In the genomic region with DNA sequence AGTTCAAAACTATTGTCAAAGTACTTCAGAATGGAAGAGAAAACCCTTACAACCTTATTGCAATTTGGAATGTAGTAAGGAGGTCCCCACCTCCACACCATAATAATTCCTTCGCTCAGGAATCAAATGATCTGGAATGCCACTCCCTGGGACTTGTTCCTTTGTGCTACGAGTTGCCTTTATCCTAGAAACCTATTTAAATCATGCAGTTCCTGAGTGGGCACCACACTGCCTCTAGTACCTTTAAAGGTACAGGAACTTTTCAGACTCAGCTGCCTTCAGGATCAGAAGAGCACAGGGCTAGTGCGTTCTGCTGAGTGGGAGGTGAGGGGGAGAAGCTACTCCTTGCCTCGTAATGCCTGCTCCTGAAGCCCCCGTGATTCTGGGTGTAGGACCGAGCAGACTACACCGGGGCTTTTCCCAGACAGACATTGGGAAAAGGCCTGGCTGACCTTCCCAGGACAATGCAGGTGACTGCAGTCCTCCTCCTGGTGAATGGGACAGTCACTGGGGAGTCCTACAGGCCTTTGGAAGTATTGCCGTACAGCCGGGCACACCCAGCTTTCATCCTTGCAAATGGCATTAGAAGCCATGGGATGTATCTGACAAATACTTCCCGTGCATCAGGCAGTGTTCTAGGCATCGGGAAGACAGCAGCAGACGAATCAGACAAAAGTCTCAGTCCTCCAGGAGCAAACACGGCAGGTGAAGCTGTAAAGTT, we compare ENCODE assay signal across 15 cellular contexts. TPM values are rescaled to one million over a fixed set of nuclear protein-coding genes. Genes with fewer than 3 reads are reported as not detected.
A peak's percentile ranks its signal among the peaks of the same experiment; 100 is the strongest.
DNase-seq lines count a peak whose midpoint lies in the region; ATAC-seq, FAIRE-seq and TF ChIP-seq lines count a peak whose summit lies in the region.
"Had no signal": no experiment of that assay in that cellular context is flagged by ENCODE, and none has a peak within 500 bp of the region (broad histone marks: within the 10 kb centered on the region; RNA-seq: fewer than 3 reads in every experiment).

No MANE protein-coding gene starts in this region.

- intact Hi-C loops in CD14-positive monocyte (cut with micrococcal nuclease), result no loop called here

- H3K27me3 Mint-ChIP-seq in CD14-positive monocyte (ENCODE audit: low read depth in 3 of 3), result peaks cover 39 to 63% (median 59%) of the 10 kb centered on the region in 3 donors

- H3K36me3 Mint-ChIP-seq in CD14-positive monocyte, result no peaks in the 10 kb centered on the region
- H3K36me3 Mint-ChIP-seq: CD8-positive, alpha-beta T cell; IgD-negative memory B cell; natural killer cell had no signal

- H3K36me3 ChIP-seq in bronchial epithelial cell (ENCODE audit: control insufficient read depth, insufficient read depth, low read length), result no peaks in the 10 kb centered on the region
- H3K36me3 ChIP-seq: SJCRH30 had no signal

- peaks cover 12% of the 10 kb centered on the region for H3K27me3 ChIP-seq in bronchial epithelial cell (ENCODE audit: control insufficient read depth, insufficient read depth, low read length)
- H3K27me3 ChIP-seq: SJCRH30 had no signal

- no peak overlapping the region for H3K4me3 ChIP-seq in bronchial epithelial cell (ENCODE audit: low read depth, low read length)
- H3K4me3 ChIP-seq: SJCRH30 had no signal

- DNase-seq in CD14-positive monocyte (ENCODE audit: low spot score), result no peak
- peak; percentile 60 for DNase-seq in HT-29 (ENCODE audit: low spot score)
- DNase-seq in bronchial epithelial cell (ENCODE audit: low read depth), result no peak
- DNase-seq in left lobe of liver (ENCODE audit: low spot score), result no peak
- no peak for DNase-seq in amniotic stem cell (lab: John Stamatoyannopoulos, UW)
- no peak for DNase-seq in ACHN
- DNase-seq: CD8-positive, alpha-beta T cell; effector CD4-positive, alpha-beta T cell; left ventricle myocardium superior; natural killer cell; NCI-H1436 treated with DMSO at 0.1 percent for 48 hours; SJCRH30 had no signal

- FAIRE-seq in bronchial epithelial cell (lab: Jason Lieb, UNC), result no peak

- peak; percentile 70 for ATAC-seq in left lobe of liver
- no peak for ATAC-seq in activated CD4-positive, CD25-positive, alpha-beta regulatory T cell treated with anti-CD3 and anti-CD28 coated beads, Interleukin-2, amount 50 U/mL, for 24 hours
- no peak for ATAC-seq in GM18858 (IDR thresholded peaks at IDR 0.05; ENCODE audit: unreplicated experiment)
- ATAC-seq: CD8-positive, alpha-beta T cell; left ventricle myocardium superior; natural killer cell had no signal

- in situ Hi-C loops in ACHN (cut with HindIII; ENCODE audit: low pct_ligation_motif_present, low pct_unique_long_range_greater_than_20kb, low sequenced_read_pairs), result no loop called here

- H3K4me3 Mint-ChIP-seq in CD14-positive monocyte, result no peak overlapping the region
- H3K4me3 Mint-ChIP-seq: CD8-positive, alpha-beta T cell; natural killer cell had no signal

- no peak overlapping the region for H3K27ac Mint-ChIP-seq in CD14-positive monocyte
- H3K27ac Mint-ChIP-seq: CD8-positive, alpha-beta T cell; IgD-negative memory B cell; natural killer cell had no signal

- H3K4me1 Mint-ChIP-seq in CD14-positive monocyte, result peaks cover 1% of the 10 kb centered on the region
- H3K4me1 Mint-ChIP-seq: natural killer cell had no signal

- TF ChIP-seq CTCF in CD14-positive monocyte (IDR thresholded peaks at IDR 0.05) (peak; percentile 14), bronchial epithelial cell (IDR thresholded peaks at IDR 0.05; ENCODE audit: insufficient read depth, low read length, severe bottlenecking) (peak; percentile 24)

- H3K9me3 Mint-ChIP-seq in CD14-positive monocyte, result peaks cover 0 to 4% (median 0%) of the 10 kb centered on the region in 7 donors
- H3K9me3 Mint-ChIP-seq: CD8-positive, alpha-beta T cell; IgD-negative memory B cell; natural killer cell had no signal

RNA-seq across cellular contexts. Expression of a gene that starts 11.8 kb away (rescaled TPM):
- under 1 TPM in 1 of 2 donors, not detected in 1; 0.15 TPM for polyA plus RNA-seq in CD14-positive monocyte
- total RNA-seq in HT-29 (2014; rRNA removed; shearing (Covaris generic)), result 1.7 and 2.5 TPM in 2 replicates
- total RNA-seq in bronchial epithelial cell, result under 0.01 and 2.2 TPM in 2 replicates
- 2.1 TPM for total RNA-seq in left lobe of liver

RNA-seq across cellular contexts. Expression of a gene that starts 19.5 kb away (rescaled TPM):
- polyA plus RNA-seq in CD14-positive monocyte, result 10 to 100 TPM; 27.9 to 31.1 TPM
- total RNA-seq in HT-29 (2014; rRNA removed; shearing (Covaris generic)), result 142 and 145 TPM in 2 replicates
- total RNA-seq in bronchial epithelial cell (15.5 and 34.2 TPM in 2 replicates), left lobe of liver (11.9 TPM)
